20 cellular contexts compared by ENCODE assay signal in the genomic region with DNA sequence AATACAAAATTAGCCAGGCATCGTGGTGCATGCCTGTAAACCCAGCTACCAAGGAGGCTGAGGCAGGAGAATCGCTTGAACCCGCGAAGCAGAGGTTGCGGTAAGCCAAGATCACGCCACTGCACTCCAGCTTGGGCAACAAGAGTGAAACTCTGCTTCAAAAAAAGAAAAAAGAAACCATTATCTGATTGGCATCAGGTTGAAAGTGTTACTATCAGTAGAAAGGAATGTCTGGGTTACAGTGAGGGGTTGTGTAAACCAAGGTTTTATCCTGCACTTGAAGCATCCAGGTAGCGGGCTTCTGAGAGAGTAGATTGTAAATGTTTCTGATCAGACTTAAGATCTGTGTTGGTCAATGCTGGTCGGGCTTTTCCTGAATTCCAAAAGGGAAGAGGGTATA.
"Had no signal": no experiment of that assay in that cellular context is flagged by ENCODE, and none has a peak within 500 bp of the region (broad histone marks: within the 10 kb centered on the region; RNA-seq: fewer than 3 reads in every experiment).

No MANE protein-coding gene starts in this region.

- H3K27ac ChIP-seq: transverse colon, uterus had no signal

- H3K36me3 ChIP-seq: transverse colon, uterus had no signal

- H3K27me3 Mint-ChIP-seq: activated B cell treated with CpG ODN at 0.5 μM for 24 hours; naive B cell; progenitor cell of endocrine pancreas; stimulated activated naive B cell treated with anti-CD40 and anti-IgM and Interleukin-4, amounts not matched to agents 10 μg/mL and 1 μg/mL and 100 μg/mL, for 72 hours had no signal

- H3K27me3 ChIP-seq: transverse colon, uterus had no signal

- H3K9me3 Mint-ChIP-seq: activated B cell treated with CpG ODN at 0.5 μM for 24 hours; activated CD4-positive, alpha-beta T cell treated with anti-CD3 and anti-CD28 coated beads, Interleukin-2, amount 10 ng/mL, durations not matched to agents 24 days and 14 days; brain; naive B cell; stimulated activated naive B cell treated with anti-CD40 and anti-IgM and Interleukin-4, amounts not matched to agents 10 μg/mL and 1 μg/mL and 100 μg/mL, for 72 hours had no signal

- H3K4me3 ChIP-seq: transverse colon, uterus had no signal

- DNase-seq: activated B cell treated with CpG ODN at 0.5 μM for 24 hours; activated CD4-positive, alpha-beta T cell treated with anti-CD3 and anti-CD28 coated beads, Interleukin-2, amount 10 ng/mL, durations not matched to agents 24 days and 14 days; activated naive CD4-positive, alpha-beta T cell treated with Interleukin-2 at 50 U/mL for 16 hours; activated T-cell treated with anti-CD3 and anti-CD28 coated beads, Interleukin-2, amount 50 U/mL, for 48 hours; effector CD4-positive, alpha-beta T cell; erythroblast; foreskin fibroblast; left colon; mesenchymal stem cell; naive B cell; nucleus accumbens; retina; stimulated activated CD4-positive, alpha-beta T cell treated with anti-CD3 and anti-CD28 coated beads, Interleukin-2, amount 100 ng/mL, for 48 hours; stimulated activated CD8-positive, alpha-beta memory T cell treated with anti-CD3 and anti-CD28 coated beads, Interleukin-4, amount 100 ng/mL, for 48 hours; stimulated activated naive B cell treated with anti-CD40 and anti-IgM and Interleukin-4, amounts not matched to agents 10 μg/mL and 1 μg/mL and 100 μg/mL, for 72 hours; T1000; transverse colon; uterus had no signal

- H3K4me3 Mint-ChIP-seq: activated B cell treated with CpG ODN at 0.5 μM for 24 hours; activated CD4-positive, alpha-beta T cell treated with anti-CD3 and anti-CD28 coated beads, Interleukin-2, amount 10 ng/mL, durations not matched to agents 24 days and 14 days; brain; naive B cell; stimulated activated naive B cell treated with anti-CD40 and anti-IgM and Interleukin-4, amounts not matched to agents 10 μg/mL and 1 μg/mL and 100 μg/mL, for 72 hours had no signal

- H3K4me1 ChIP-seq: transverse colon, uterus had no signal

- H3K4me1 Mint-ChIP-seq: brain had no signal

- H3K9me3 ChIP-seq: transverse colon, uterus had no signal

- H3K36me3 Mint-ChIP-seq: brain, naive B cell had no signal

- H3K27ac Mint-ChIP-seq: activated B cell treated with CpG ODN at 0.5 μM for 24 hours; activated CD4-positive, alpha-beta T cell treated with anti-CD3 and anti-CD28 coated beads, Interleukin-2, amount 10 ng/mL, durations not matched to agents 24 days and 14 days; brain; progenitor cell of endocrine pancreas; stimulated activated naive B cell treated with anti-CD40 and anti-IgM and Interleukin-4, amounts not matched to agents 10 μg/mL and 1 μg/mL and 100 μg/mL, for 72 hours had no signal

- ATAC-seq: left colon; stimulated activated naive B cell treated with anti-CD40 and anti-IgM and Interleukin-4, amounts not matched to agents 10 μg/mL and 1 μg/mL and 100 μg/mL, for 72 hours had no signal
